ENCODE assay signal across 17 cellular contexts in genomic region chr3:178308696-178309278, GRCh38.
"Had no signal": no experiment of that assay in that cellular context is flagged by ENCODE, and none has a peak within 500 bp of the region (broad histone marks: within the 10 kb centered on the region; RNA-seq: fewer than 3 reads in every experiment).

No MANE protein-coding gene starts in this region.

- H2AFZ ChIP-seq: parathyroid adenoma had no signal

- H3K9me3 ChIP-seq: adrenal gland, mucosa of descending colon, sigmoid colon, stomach, testis, upper lobe of right lung had no signal

- H3K36me3 ChIP-seq: adrenal gland, sigmoid colon, spleen, stomach, upper lobe of right lung, WERI-Rb-1 had no signal

- H3K79me2 ChIP-seq: parathyroid adenoma had no signal

- H3K4me3 ChIP-seq: adrenal gland, mucosa of descending colon, sigmoid colon, spleen, stomach, testis, upper lobe of right lung had no signal

- H3K4me1 ChIP-seq: adrenal gland, parathyroid adenoma, sigmoid colon, spleen, stomach, testis, upper lobe of right lung had no signal

- H3K27ac ChIP-seq: adrenal gland, parathyroid adenoma, sigmoid colon, spleen, stomach, testis, upper lobe of right lung, WERI-Rb-1 had no signal

- H3K27me3 ChIP-seq: adrenal gland, sigmoid colon, spleen, stomach, testis, upper lobe of right lung had no signal

- DNase-seq: activated CD4-positive, alpha-beta T cell treated with anti-CD3 and anti-CD28 coated beads, Interleukin-2, amount 50 U/mL, for 48 hours; activated effector memory CD4-positive, alpha-beta T cell treated with Interleukin-2 at 50 U/mL for 16 hours; activated naive CD4-positive, alpha-beta T cell treated with anti-CD3 and anti-CD28 coated beads, Interleukin-2, amount 50 U/mL, for 16 hours; activated T-cell treated with anti-CD3 and anti-CD28 coated beads, Interleukin-2, amount 50 U/mL, for 4 hours; adrenal gland; effector CD4-positive, alpha-beta T cell; islet precursor cell; mucosa of descending colon; naive thymus-derived CD8-positive, alpha-beta T cell; sigmoid colon; spleen; stomach; T-helper 1 cell; testis; upper lobe of right lung; WERI-Rb-1 had no signal

- H3K9ac ChIP-seq: parathyroid adenoma had no signal
